19 cellular contexts compared by ENCODE assay signal in genomic region chr6:148881593-148882311, GRCh38.
DNase-seq lines count a peak whose midpoint lies in the region; ATAC-seq and TF ChIP-seq lines count a peak whose summit lies in the region.
"Had no signal": no experiment of that assay in that cellular context is flagged by ENCODE, and none has a peak within 500 bp of the region (broad histone marks: within the 10 kb centered on the region; RNA-seq: fewer than 3 reads in every experiment).

No MANE protein-coding gene starts in this region.

- no peak overlapping the region for H3K9ac ChIP-seq in DND-41 (ENCODE audit: low read depth, low read length)
- H3K9ac ChIP-seq: BLaER1 had no signal

- H3K4me3 Mint-ChIP-seq in activated B cell treated with CpG ODN at 0.5 μM for 24 hours (no peak overlapping the region), nephron (no peak overlapping the region), HFFc6 (no peak overlapping the region)
- H3K4me3 Mint-ChIP-seq in stimulated activated naive B cell treated with anti-CD40 and anti-IgM and Interleukin-4, amounts not matched to agents 10 μg/mL and 1 μg/mL and 100 μg/mL, for 72 hours: no peak overlapping the region
- H3K4me3 Mint-ChIP-seq: CD4-positive, CD25-positive, alpha-beta regulatory T cell; CD8-positive, alpha-beta T cell; GM23338; H9 had no signal

- H3K27ac Mint-ChIP-seq in activated B cell treated with CpG ODN at 0.5 μM for 24 hours (peak overlapping the region; percentile 12), nephron (peak overlapping the region in 2 of 3 experiments; percentile 21 to 36), HFFc6 (no peak overlapping the region)
- peak overlapping the region; percentile 6 for H3K27ac Mint-ChIP-seq in stimulated activated naive B cell treated with anti-CD40 and anti-IgM and Interleukin-4, amounts not matched to agents 10 μg/mL and 1 μg/mL and 100 μg/mL, for 72 hours
- H3K27ac Mint-ChIP-seq: CD4-positive, CD25-positive, alpha-beta regulatory T cell; CD8-positive, alpha-beta T cell; GM23338 had no signal

- TF ChIP-seq CTCF in DND-41 (IDR thresholded peaks at IDR 0.05; ENCODE audit: borderline replicate concordance, extremely low read depth, low read length, poor library complexity, severe bottlenecking) (no peak), activated B cell treated with CpG ODN at 0.5 μM for 24 hours (IDR thresholded peaks at IDR 0.05) (no peak), nephron (IDR thresholded peaks at IDR 0.05; ENCODE audit: unreplicated experiment in 3 of 3) (no peak), HFFc6 (IDR thresholded peaks at IDR 0.05) (no peak)

- CTCF ChIA-PET in activated B cell treated with CpG ODN at 0.5 μM for 24 hours (lab: Charles Lee): no interaction called here

- DNase-seq in DND-41 (peak; percentile 60), activated B cell treated with CpG ODN at 0.5 μM for 24 hours (no peak), HFFc6 (no peak), germinal center (ENCODE audit: low spot score) (no peak), A172 (ENCODE audit: low spot score) (no peak)
- DNase-seq in stimulated activated naive B cell treated with anti-CD40 and anti-IgM and Interleukin-4, amounts not matched to agents 10 μg/mL and 1 μg/mL and 100 μg/mL, for 72 hours: no peak
- DNase-seq: 8988T; Caco-2; CD4-positive, CD25-positive, alpha-beta regulatory T cell; CD8-positive, alpha-beta T cell; DMS153; EL; GDM1; H9 had no signal

- H4K20me1 ChIP-seq in DND-41 (ENCODE audit: insufficient read depth, low read length): no peaks in the 10 kb centered on the region
- H4K20me1 ChIP-seq: BLaER1 had no signal

- intact Hi-C loops in activated B cell treated with CpG ODN at 0.5 μM for 24 hours (cut with micrococcal nuclease): loop anchor here (5.0 to 10.0 kb wide), 3 partner anchors 134 to 1679 kb away; partner anchors contain the start of genes STXBP5 and UST

- H3K4me1 Mint-ChIP-seq in activated B cell treated with CpG ODN at 0.5 μM for 24 hours: peaks cover 28% of the 10 kb centered on the region
- peaks cover 16% of the 10 kb centered on the region for H3K4me1 Mint-ChIP-seq in nephron
- H3K4me1 Mint-ChIP-seq in stimulated activated naive B cell treated with anti-CD40 and anti-IgM and Interleukin-4, amounts not matched to agents 10 μg/mL and 1 μg/mL and 100 μg/mL, for 72 hours: peaks cover 26 to 34% of the 10 kb centered on the region in 2 donors
- no peaks in the 10 kb centered on the region for H3K4me1 Mint-ChIP-seq in HFFc6 (ENCODE audit: low read depth)
- H3K4me1 Mint-ChIP-seq: CD4-positive, CD25-positive, alpha-beta regulatory T cell had no signal

- POLR2A ChIA-PET in activated B cell treated with CpG ODN at 0.5 μM for 24 hours (lab: Charles Lee): interaction anchor here (0.7 kb wide), 1 partner anchor 142 kb away, joined by 4 read pairs; no protein-coding TSS in a partner anchor

- H3K4me1 ChIP-seq in DND-41 (ENCODE audit: insufficient read depth, low read length): peaks cover 21% of the 10 kb centered on the region
- H3K4me1 ChIP-seq: Caco-2 had no signal

- no peak overlapping the region for H3K4me2 ChIP-seq in DND-41 (ENCODE audit: insufficient read depth, low read length)
- H3K4me2 ChIP-seq: BLaER1 had no signal

- H3K9me3 Mint-ChIP-seq in activated B cell treated with CpG ODN at 0.5 μM for 24 hours (no peaks in the 10 kb centered on the region), nephron (no peaks in the 10 kb centered on the region), HFFc6 (no peaks in the 10 kb centered on the region)
- no peaks in the 10 kb centered on the region for H3K9me3 Mint-ChIP-seq in stimulated activated naive B cell treated with anti-CD40 and anti-IgM and Interleukin-4, amounts not matched to agents 10 μg/mL and 1 μg/mL and 100 μg/mL, for 72 hours
- H3K9me3 Mint-ChIP-seq: CD4-positive, CD25-positive, alpha-beta regulatory T cell; CD8-positive, alpha-beta T cell; GM23338 had no signal

- H3K27me3 Mint-ChIP-seq in activated B cell treated with CpG ODN at 0.5 μM for 24 hours (no peaks in the 10 kb centered on the region), nephron (ENCODE audit: low read depth) (peaks cover 4% of the 10 kb centered on the region), HFFc6 (ENCODE audit: insufficient read depth) (no peaks in the 10 kb centered on the region)
- no peaks in the 10 kb centered on the region for H3K27me3 Mint-ChIP-seq in stimulated activated naive B cell treated with anti-CD40 and anti-IgM and Interleukin-4, amounts not matched to agents 10 μg/mL and 1 μg/mL and 100 μg/mL, for 72 hours
- H3K27me3 Mint-ChIP-seq: CD4-positive, CD25-positive, alpha-beta regulatory T cell had no signal

- H3K36me3 Mint-ChIP-seq in activated B cell treated with CpG ODN at 0.5 μM for 24 hours (ENCODE audit: low read depth) (no peaks in the 10 kb centered on the region), nephron (ENCODE audit: low read depth) (no peaks in the 10 kb centered on the region), HFFc6 (ENCODE audit: low read depth) (no peaks in the 10 kb centered on the region)
- peaks cover 0 to under 1% of the 10 kb centered on the region in 2 donors for H3K36me3 Mint-ChIP-seq in stimulated activated naive B cell treated with anti-CD40 and anti-IgM and Interleukin-4, amounts not matched to agents 10 μg/mL and 1 μg/mL and 100 μg/mL, for 72 hours
- H3K36me3 Mint-ChIP-seq: CD4-positive, CD25-positive, alpha-beta regulatory T cell; CD8-positive, alpha-beta T cell had no signal

- H3K9me3 ChIP-seq in DND-41 (ENCODE audit: insufficient read depth, low read length, severe bottlenecking): no peaks in the 10 kb centered on the region
- H3K9me3 ChIP-seq: BLaER1, Caco-2 had no signal

- no peaks in the 10 kb centered on the region for H3K79me2 ChIP-seq in DND-41 (ENCODE audit: insufficient read depth, low read length)

- H3K27ac ChIP-seq in DND-41 (ENCODE audit: low read length): no peak overlapping the region
- H3K27ac ChIP-seq: BLaER1, C4-2B had no signal

- no peak overlapping the region for H2AFZ ChIP-seq in DND-41 (ENCODE audit: low read depth, low read length)
- H2AFZ ChIP-seq: GM23338 had no signal

- ATAC-seq in DND-41 (ENCODE audit: insufficient read depth, low read depth) (peak; percentile 79), activated B cell treated with CpG ODN at 0.5 μM for 24 hours (ENCODE audit: low read depth) (no peak)
- no peak for ATAC-seq in stimulated activated naive B cell treated with anti-CD40 and anti-IgM and Interleukin-4, amounts not matched to agents 10 μg/mL and 1 μg/mL and 100 μg/mL, for 72 hours (replicated peaks)
- ATAC-seq: CD8-positive, alpha-beta T cell; GM12878; GM23338 had no signal

- no peaks in the 10 kb centered on the region for H3K27me3 ChIP-seq in DND-41 (ENCODE audit: insufficient read depth, low read length, poor library complexity)
- H3K27me3 ChIP-seq: BLaER1 had no signal

- no peak overlapping the region for H3K4me3 ChIP-seq in DND-41 (ENCODE audit: low read depth in 1 of 2, low read length in 2 of 2)
- H3K4me3 ChIP-seq: BLaER1, GM12878, GM23338 had no signal

- H3K36me3 ChIP-seq in DND-41 (ENCODE audit: insufficient read depth, low read length): no peaks in the 10 kb centered on the region
- H3K36me3 ChIP-seq: BLaER1 had no signal
